ENCODE assay signal across 1 cellular context in the genomic region with DNA sequence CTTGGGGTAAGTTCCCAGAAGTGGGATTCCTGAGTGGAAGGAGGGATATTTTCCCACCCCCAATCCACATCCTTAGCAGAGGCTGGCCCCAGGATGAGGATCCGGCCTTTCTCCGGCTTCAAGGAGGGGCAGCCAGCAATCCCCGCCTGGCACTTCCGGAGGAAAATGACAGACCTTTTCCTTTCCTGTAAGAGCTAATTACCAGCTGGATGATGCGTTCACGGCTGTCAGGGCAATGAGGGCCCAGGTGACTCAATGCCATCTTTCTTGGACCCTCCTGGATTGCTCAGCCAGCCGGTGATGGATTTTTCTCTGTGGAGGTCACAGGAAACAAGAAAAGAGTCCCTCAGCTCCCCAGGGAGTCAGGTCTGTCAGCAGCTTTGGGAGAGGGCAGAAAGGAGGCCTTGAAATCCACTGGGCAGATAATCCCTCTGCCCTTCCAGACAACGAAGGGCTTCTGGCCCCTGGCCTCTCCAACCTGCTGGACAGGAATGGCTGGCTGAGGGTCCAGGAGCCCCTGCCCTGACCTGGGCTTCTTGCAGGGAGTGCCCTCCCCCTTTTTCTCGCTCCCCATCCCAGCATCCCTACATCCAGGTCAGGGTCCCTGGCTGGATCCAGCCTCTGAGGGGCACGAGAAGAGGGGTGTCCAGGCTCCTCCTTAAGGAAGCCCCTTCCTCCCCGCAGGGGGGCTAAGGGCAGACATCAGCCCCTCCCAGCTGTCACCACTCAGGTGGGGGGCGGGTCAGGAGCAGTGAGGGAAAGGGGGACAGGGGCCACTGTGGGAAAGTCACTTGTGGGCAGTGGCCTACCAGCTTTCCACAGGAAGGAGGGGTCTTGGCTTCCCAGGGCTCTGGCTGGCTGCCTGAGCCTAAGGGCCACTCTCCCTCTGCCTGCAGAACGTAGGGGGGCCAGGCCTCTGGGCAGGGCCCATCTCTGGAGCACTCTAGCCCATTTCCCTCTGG.
TF ChIP-seq lines count a peak whose summit lies in the region.

No MANE protein-coding gene starts in this region.

TF ChIP-seq in SK-N-SH, 30 proteins besides CTCF, POLR2A, EP300 and RAD21 (continued from another document):
- TF ChIP-seq MAX (IDR thresholded peaks at IDR 0.05; ENCODE audit: low read depth), result 0 out of 2 replicates have a peak, but pooled peaks have one; percentile 21
- peak; percentile 30; the same call in 1 of the 2 replicates for TF ChIP-seq FOSL2 (IDR thresholded peaks at IDR 0.05; ENCODE audit: borderline replicate concordance, low read depth)
TF ChIP-seq in SK-N-SH: peak in this region for 6.
